In the genomic region with DNA sequence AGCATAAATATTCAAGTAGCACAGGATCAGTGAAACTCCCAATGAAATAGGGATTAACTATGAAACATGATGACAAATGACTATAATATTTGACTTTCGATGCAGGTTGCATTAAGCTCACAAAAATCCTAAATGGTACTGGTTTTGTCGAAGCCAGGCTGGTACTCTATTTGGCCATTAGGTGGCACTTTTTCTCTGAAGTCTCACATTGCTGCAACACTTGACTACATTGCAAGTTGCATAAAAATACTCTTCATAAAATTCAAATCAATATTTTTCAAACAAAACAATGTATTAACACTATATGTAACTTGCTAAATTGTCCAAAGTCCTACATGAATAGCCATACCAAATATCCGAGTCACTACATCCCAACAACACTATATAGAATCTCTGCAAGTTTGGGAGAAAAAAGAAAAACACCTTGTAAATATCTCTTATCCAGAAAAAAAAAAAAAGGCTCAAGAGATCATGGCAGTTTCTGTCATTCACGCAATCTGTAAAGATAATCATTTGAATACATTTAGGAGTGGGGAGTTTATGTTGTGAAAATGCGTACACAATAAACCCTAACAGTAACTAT, we compare ENCODE assay signal across 8 cellular contexts. TPM values are rescaled to one million over a fixed set of nuclear protein-coding genes. Genes with fewer than 3 reads are reported as not detected.
A peak's percentile ranks its signal among the peaks of the same experiment; 100 is the strongest.
DNase-seq lines count a peak whose midpoint lies in the region; ATAC-seq and TF ChIP-seq lines count a peak whose summit lies in the region.

No MANE protein-coding gene starts in this region.

- DNase-seq in AG09309 (ENCODE audit: low read depth) = no peak
- peak; percentile 47 for DNase-seq in LHCN-M2 (ENCODE audit: low read depth)
- peak; percentile 41 to 79 for DNase-seq in fibroblast of lung (ENCODE audit: low read depth in 2 of 2)
- no peak for DNase-seq in T1000 (lab: John Stamatoyannopoulos, UW)

- H3K9me3 Mint-ChIP-seq in nephron = no peaks in the 10 kb centered on the region

- no peak overlapping the region for H3K9ac ChIP-seq in fibroblast of lung (ENCODE audit: insufficient read depth, low read length)

- H3K4me1 Mint-ChIP-seq in nephron = no peaks in the 10 kb centered on the region

- peaks cover 33% of the 10 kb centered on the region for H3K36me3 Mint-ChIP-seq in nephron (ENCODE audit: low read depth)

- H3K79me2 ChIP-seq in fibroblast of lung (ENCODE audit: control insufficient read depth, insufficient read depth, low read length) = no peaks in the 10 kb centered on the region

- H3K27me3 ChIP-seq in fibroblast of lung (ENCODE audit: control insufficient read depth, insufficient read depth, low read length) = no peaks in the 10 kb centered on the region

- no peak overlapping the region for H3K27ac ChIP-seq in fibroblast of lung (ENCODE audit: insufficient read depth, low read length)

- H2AFZ ChIP-seq in fibroblast of lung (ENCODE audit: low read length) = no peak overlapping the region

- no peak overlapping the region for H3K4me3 ChIP-seq in AG09309 (ENCODE audit: control insufficient read depth, low read depth, low read length)
- H3K4me3 ChIP-seq in GM12875 (ENCODE audit: low read depth, low read length) = no peak overlapping the region
- H3K4me3 ChIP-seq in fibroblast of lung (replicated peaks in 1 of 4; ENCODE audit: control extremely low read depth in 1 of 4, insufficient read depth in 1 of 4, low read depth in 3 of 4, low read length in 4 of 4) = no peak overlapping the region

- H3K27ac Mint-ChIP-seq in nephron = no peak overlapping the region

- no peaks in the 10 kb centered on the region for H3K27me3 Mint-ChIP-seq in nephron (ENCODE audit: low read depth)

- TF ChIP-seq CTCF in AG09309 (IDR thresholded peaks at IDR 0.05; ENCODE audit: control insufficient read depth, insufficient read depth, low read depth, low read length, missing control alignments) = peak; percentile 79
- TF ChIP-seq CTCF in GM12875 (IDR thresholded peaks at IDR 0.05; ENCODE audit: borderline replicate concordance, insufficient read depth, low read depth, low read length) = peak; percentile 61
- TF ChIP-seq CTCF in fibroblast of lung (conservative IDR thresholded peaks at IDR 0.05 in 1 of 2, IDR thresholded peaks at IDR 0.05 in 1 of 2; ENCODE audit: low read depth in 1 of 2, low read length in 2 of 2) = peak; percentile 86 to 89
- TF ChIP-seq CTCF in nephron (IDR thresholded peaks at IDR 0.05; ENCODE audit: unreplicated experiment in 3 of 3) = peak; percentile 68 to 81 (median 78)

- no peaks in the 10 kb centered on the region for H3K4me1 ChIP-seq in fibroblast of lung (ENCODE audit: control insufficient read depth, extremely low read depth, insufficient read depth, low read length)

- H3K9me3 ChIP-seq in fibroblast of lung (ENCODE audit: control insufficient read depth, insufficient read depth, low read depth, low read length) = no peaks in the 10 kb centered on the region

- no peak overlapping the region for H3K4me3 Mint-ChIP-seq in nephron

- H3K4me2 ChIP-seq in fibroblast of lung (ENCODE audit: extremely low read depth, insufficient read depth, low read length) = no peak overlapping the region

- ATAC-seq in SK-N-SH treated with all-trans-retinoic acid at 6 μM for 48 hours = peak; percentile 82
- no peak for ATAC-seq in activated CD4-positive, CD25-positive, alpha-beta regulatory T cell treated with anti-CD3 and anti-CD28 coated beads, Interleukin-2, amount 50 U/mL, for 24 hours

- peaks cover 4% of the 10 kb centered on the region for H3K36me3 ChIP-seq in fibroblast of lung (ENCODE audit: control insufficient read depth, insufficient read depth, low read length)

- H4K20me1 ChIP-seq in fibroblast of lung (ENCODE audit: control insufficient read depth, extremely low read depth, insufficient read depth, low read length) = no peaks in the 10 kb centered on the region

TF ChIP-seq in SK-N-SH treated with all-trans-retinoic acid at 6 μM for 48 hours, 23 proteins besides CTCF, POLR2A, EP300 and RAD21 (continues in another document):
- TF ChIP-seq CSDC2 (CRISPR knock-in tag; IDR thresholded peaks at IDR 0.05) (no peak), BACH2 (CRISPR knock-in tag; IDR thresholded peaks at IDR 0.05; ENCODE audit: borderline replicate concordance) (no peak), PPARA (CRISPR knock-in tag; IDR thresholded peaks at IDR 0.05; ENCODE audit: borderline replicate concordance) (no peak), ISL1 (CRISPR knock-in tag; IDR thresholded peaks at IDR 0.05) (no peak), ZFP3 (CRISPR knock-in tag; IDR thresholded peaks at IDR 0.05) (no peak), ZNF565 (CRISPR knock-in tag; conservative IDR thresholded peaks at IDR 0.05; ENCODE audit: low read depth) (no peak), RARB (CRISPR knock-in tag; IDR thresholded peaks at IDR 0.05) (no peak), ARNTL (CRISPR knock-in tag; IDR thresholded peaks at IDR 0.05; ENCODE audit: borderline replicate concordance, low read depth) (no peak), SNAI2 (CRISPR knock-in tag; IDR thresholded peaks at IDR 0.05) (no peak), ZNF70 (CRISPR knock-in tag; IDR thresholded peaks at IDR 0.05) (no peak), OSR1 (CRISPR knock-in tag; IDR thresholded peaks at IDR 0.05) (no peak)
- TF ChIP-seq, protein P1, sequence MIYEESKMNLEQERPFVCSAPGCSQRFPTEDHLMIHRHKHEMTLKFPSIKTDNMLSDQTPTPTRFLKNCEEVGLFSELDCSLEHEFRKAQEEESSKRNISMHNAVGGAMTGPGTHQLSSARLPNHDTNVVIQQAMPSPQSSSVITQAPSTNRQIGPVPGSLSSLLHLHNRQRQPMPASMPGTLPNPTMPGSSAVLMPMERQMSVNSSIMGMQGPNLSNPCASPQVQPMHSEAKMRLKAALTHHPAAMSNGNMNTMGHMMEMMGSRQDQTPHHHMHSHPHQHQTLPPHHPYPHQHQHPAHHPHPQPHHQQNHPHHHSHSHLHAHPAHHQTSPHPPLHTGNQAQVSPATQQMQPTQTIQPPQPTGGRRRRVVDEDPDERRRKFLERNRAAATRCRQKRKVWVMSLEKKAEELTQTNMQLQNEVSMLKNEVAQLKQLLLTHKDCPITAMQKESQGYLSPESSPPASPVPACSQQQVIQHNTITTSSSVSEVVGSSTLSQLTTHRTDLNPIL (CRISPR knock-in tag; IDR thresholded peaks at IDR 0.05; ENCODE audit: low read depth) = no peak
- TF ChIP-seq, protein P2, sequence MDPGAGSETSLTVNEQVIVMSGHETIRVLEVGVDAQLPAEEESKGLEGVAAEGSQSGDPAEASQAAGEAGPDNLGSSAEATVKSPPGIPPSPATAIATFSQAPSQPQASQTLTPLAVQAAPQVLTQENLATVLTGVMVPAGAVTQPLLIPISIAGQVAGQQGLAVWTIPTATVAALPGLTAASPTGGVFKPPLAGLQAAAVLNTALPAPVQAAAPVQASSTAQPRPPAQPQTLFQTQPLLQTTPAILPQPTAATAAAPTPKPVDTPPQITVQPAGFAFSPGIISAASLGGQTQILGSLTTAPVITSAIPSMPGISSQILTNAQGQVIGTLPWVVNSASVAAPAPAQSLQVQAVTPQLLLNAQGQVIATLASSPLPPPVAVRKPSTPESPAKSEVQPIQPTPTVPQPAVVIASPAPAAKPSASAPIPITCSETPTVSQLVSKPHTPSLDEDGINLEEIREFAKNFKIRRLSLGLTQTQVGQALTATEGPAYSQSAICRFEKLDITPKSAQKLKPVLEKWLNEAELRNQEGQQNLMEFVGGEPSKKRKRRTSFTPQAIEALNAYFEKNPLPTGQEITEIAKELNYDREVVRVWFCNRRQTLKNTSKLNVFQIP (CRISPR knock-in tag; IDR thresholded peaks at IDR 0.05; ENCODE audit: borderline replicate concordance, low read depth) = no peak
- TF ChIP-seq, protein P3, sequence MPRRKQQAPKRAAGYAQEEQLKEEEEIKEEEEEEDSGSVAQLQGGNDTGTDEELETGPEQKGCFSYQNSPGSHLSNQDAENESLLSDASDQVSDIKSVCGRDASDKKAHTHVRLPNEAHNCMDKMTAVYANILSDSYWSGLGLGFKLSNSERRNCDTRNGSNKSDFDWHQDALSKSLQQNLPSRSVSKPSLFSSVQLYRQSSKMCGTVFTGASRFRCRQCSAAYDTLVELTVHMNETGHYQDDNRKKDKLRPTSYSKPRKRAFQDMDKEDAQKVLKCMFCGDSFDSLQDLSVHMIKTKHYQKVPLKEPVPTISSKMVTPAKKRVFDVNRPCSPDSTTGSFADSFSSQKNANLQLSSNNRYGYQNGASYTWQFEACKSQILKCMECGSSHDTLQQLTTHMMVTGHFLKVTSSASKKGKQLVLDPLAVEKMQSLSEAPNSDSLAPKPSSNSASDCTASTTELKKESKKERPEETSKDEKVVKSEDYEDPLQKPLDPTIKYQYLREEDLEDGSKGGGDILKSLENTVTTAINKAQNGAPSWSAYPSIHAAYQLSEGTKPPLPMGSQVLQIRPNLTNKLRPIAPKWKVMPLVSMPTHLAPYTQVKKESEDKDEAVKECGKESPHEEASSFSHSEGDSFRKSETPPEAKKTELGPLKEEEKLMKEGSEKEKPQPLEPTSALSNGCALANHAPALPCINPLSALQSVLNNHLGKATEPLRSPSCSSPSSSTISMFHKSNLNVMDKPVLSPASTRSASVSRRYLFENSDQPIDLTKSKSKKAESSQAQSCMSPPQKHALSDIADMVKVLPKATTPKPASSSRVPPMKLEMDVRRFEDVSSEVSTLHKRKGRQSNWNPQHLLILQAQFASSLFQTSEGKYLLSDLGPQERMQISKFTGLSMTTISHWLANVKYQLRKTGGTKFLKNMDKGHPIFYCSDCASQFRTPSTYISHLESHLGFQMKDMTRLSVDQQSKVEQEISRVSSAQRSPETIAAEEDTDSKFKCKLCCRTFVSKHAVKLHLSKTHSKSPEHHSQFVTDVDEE (CRISPR knock-in tag; IDR thresholded peaks at IDR 0.05) = no peak
- TF ChIP-seq, protein P4, sequence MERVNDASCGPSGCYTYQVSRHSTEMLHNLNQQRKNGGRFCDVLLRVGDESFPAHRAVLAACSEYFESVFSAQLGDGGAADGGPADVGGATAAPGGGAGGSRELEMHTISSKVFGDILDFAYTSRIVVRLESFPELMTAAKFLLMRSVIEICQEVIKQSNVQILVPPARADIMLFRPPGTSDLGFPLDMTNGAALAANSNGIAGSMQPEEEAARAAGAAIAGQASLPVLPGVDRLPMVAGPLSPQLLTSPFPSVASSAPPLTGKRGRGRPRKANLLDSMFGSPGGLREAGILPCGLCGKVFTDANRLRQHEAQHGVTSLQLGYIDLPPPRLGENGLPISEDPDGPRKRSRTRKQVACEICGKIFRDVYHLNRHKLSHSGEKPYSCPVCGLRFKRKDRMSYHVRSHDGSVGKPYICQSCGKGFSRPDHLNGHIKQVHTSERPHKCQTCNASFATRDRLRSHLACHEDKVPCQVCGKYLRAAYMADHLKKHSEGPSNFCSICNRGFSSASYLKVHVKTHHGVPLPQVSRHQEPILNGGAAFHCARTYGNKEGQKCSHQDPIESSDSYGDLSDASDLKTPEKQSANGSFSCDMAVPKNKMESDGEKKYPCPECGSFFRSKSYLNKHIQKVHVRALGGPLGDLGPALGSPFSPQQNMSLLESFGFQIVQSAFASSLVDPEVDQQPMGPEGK (CRISPR knock-in tag; IDR thresholded peaks at IDR 0.05; ENCODE audit: borderline replicate concordance) = no peak

RNA-seq across cellular contexts. Expression of a gene that starts 9.5 kb away (rescaled TPM):
- total RNA-seq in LHCN-M2 (2014; rRNA removed) = 24.5 and 25.1 TPM in 2 replicates
- 5.1 TPM for polyA plus RNA-seq in LHCN-M2 (2012)
- 12.8 and 19.0 TPM in 2 replicates for total RNA-seq in fibroblast of lung
- polyA plus RNA-seq in fibroblast of lung = 5.4 and 7.6 TPM in 2 replicates
- polyA plus RNA-seq in fibroblast of lung (2012) = 3.6 and 5.6 TPM in 2 replicates
- 13.6 and 23.2 TPM in 2 replicates for polyA minus RNA-seq in fibroblast of lung (ENCODE audit: low replicate concordance)

Comparison
In these comparisons a context has a peak if more than half of its experiments do, and no peak if none do; other contexts are left out.
1. DNase-seq: peak in LHCN-M2 (single experiment) and fibroblast of lung (2 of 2); none in AG09309 (single experiment) and T1000 (single experiment).
2. Peak in every context shown above with its lines, with median percentiles within 50 percentile points of each other: CTCF ChIP-seq.